In genomic region chr13:34863360-34864135, GRCh38 we compare ENCODE assay signal across 11 cellular contexts.
DNase-seq lines count a peak whose midpoint lies in the region; ATAC-seq and TF ChIP-seq lines count a peak whose summit lies in the region.
"Had no signal": no experiment of that assay in that cellular context is flagged by ENCODE, and none has a peak within 500 bp of the region (broad histone marks: within the 10 kb centered on the region; RNA-seq: fewer than 3 reads in every experiment).

No MANE protein-coding gene starts in this region.

- intact Hi-C loops in Calu3 (cut with micrococcal nuclease; ENCODE audit: unreplicated experiment), result loop anchor here (5.0 to 10.0 kb wide), 2 partner anchors 79 to 699 kb away; partner anchors contain the start of gene NBEA

- H3K4me3 ChIP-seq in brain microvascular endothelial cell (ENCODE audit: low read depth, low read length) (no peak overlapping the region), suprapubic skin (no peak overlapping the region)
- H3K4me3 ChIP-seq: SJSA1 had no signal

- no peak for TF ChIP-seq POLR2A in suprapubic skin (IDR thresholded peaks at IDR 0.05)

- TF ChIP-seq CTCF in Calu3 (IDR thresholded peaks at IDR 0.05; ENCODE audit: unreplicated experiment) (no peak), brain microvascular endothelial cell (IDR thresholded peaks at IDR 0.05; ENCODE audit: low read depth, low read length, missing control alignments) (no peak), mesothelial cell of epicardium (IDR thresholded peaks at IDR 0.05; ENCODE audit: unreplicated experiment) (no peak), suprapubic skin (IDR thresholded peaks at IDR 0.05) (no peak)

- H3K27me3 Mint-ChIP-seq in Calu3 (ENCODE audit: unreplicated experiment), result no peaks in the 10 kb centered on the region
- H3K27me3 Mint-ChIP-seq in mesothelial cell of epicardium (ENCODE audit: low read depth), result no peaks in the 10 kb centered on the region
- H3K27me3 Mint-ChIP-seq: naive B cell had no signal

- H3K27ac ChIP-seq in brain microvascular endothelial cell, result no peak overlapping the region
- no peak overlapping the region for H3K27ac ChIP-seq in suprapubic skin
- H3K27ac ChIP-seq: SJSA1 had no signal

- peak; percentile 58 for DNase-seq in Calu3
- DNase-seq in LHCN-M2 (ENCODE audit: low read depth), result peak; percentile 70
- peak; percentile 82 for DNase-seq in brain microvascular endothelial cell
- no peak for DNase-seq in mesothelial cell of epicardium (ENCODE audit: low spot score in 2 of 2, unreplicated experiment in 2 of 2)
- DNase-seq in suprapubic skin (ENCODE audit: low spot score in 2 of 2), result no peak
- no peak for DNase-seq in pons (ENCODE audit: low spot score)
- no peak for DNase-seq in activated CD8-positive, alpha-beta memory T cell treated with anti-CD3 and anti-CD28 coated beads, Interleukin-2, amount 50 U/mL, for 48 hours
- DNase-seq: activated CD8-positive, alpha-beta memory T cell treated with anti-CD3 and anti-CD28 coated beads for 24 hours; naive B cell had no signal

- no peak for TF ChIP-seq EP300 in suprapubic skin (IDR thresholded peaks at IDR 0.05)

- WGBS in suprapubic skin, result 80% methylated on average over 4 of the region's 4 CpGs

- no peaks in the 10 kb centered on the region for H3K36me3 Mint-ChIP-seq in Calu3 (ENCODE audit: insufficient read depth, unreplicated experiment)
- H3K36me3 Mint-ChIP-seq in mesothelial cell of epicardium, result no peaks in the 10 kb centered on the region
- H3K36me3 Mint-ChIP-seq: naive B cell had no signal

- H3K4me1 Mint-ChIP-seq in Calu3 (ENCODE audit: low read depth, unreplicated experiment) (peaks cover 35% of the 10 kb centered on the region), mesothelial cell of epicardium (peaks cover 42% of the 10 kb centered on the region)
- H3K4me1 Mint-ChIP-seq: naive B cell had no signal

- H3K4me1 ChIP-seq in suprapubic skin, result no peaks in the 10 kb centered on the region
- H3K4me1 ChIP-seq: SJSA1 had no signal

- peak overlapping the region; percentile 90 for H3K27ac Mint-ChIP-seq in Calu3 (ENCODE audit: unreplicated experiment)
- peak overlapping the region; percentile 50 for H3K27ac Mint-ChIP-seq in mesothelial cell of epicardium
- H3K27ac Mint-ChIP-seq: naive B cell had no signal

- H3K9me3 Mint-ChIP-seq in Calu3 (ENCODE audit: low read depth, unreplicated experiment) (no peaks in the 10 kb centered on the region), mesothelial cell of epicardium (no peaks in the 10 kb centered on the region)

- H3K9me3 ChIP-seq in suprapubic skin, result no peaks in the 10 kb centered on the region
- H3K9me3 ChIP-seq: SJSA1 had no signal

- H3K4me3 Mint-ChIP-seq in Calu3 (ENCODE audit: low read depth, unreplicated experiment), result no peak overlapping the region
- no peak overlapping the region for H3K4me3 Mint-ChIP-seq in mesothelial cell of epicardium
- H3K4me3 Mint-ChIP-seq: naive B cell had no signal

- CTCF ChIA-PET in Calu3 (lab: Charles Lee), result interaction anchor here (0.9 to 1.0 kb wide), 2 partner anchors 516 to 928 kb away, joined by 3 read pairs; no protein-coding TSS in a partner anchor

- BruUV-seq in Calu3 (replicated peaks; lab: Mats Ljungman, UMichigan), result no TSS peak

- in situ Hi-C loops in brain microvascular endothelial cell (cut with HindIII; ENCODE audit: low pct_ligation_motif_present, low sequenced_read_pairs), result no loop called here

- H3K36me3 ChIP-seq in brain microvascular endothelial cell (replicated peaks) (no peaks in the 10 kb centered on the region), suprapubic skin (no peaks in the 10 kb centered on the region)
- H3K36me3 ChIP-seq: SJSA1 had no signal

- H3K27me3 ChIP-seq in brain microvascular endothelial cell (replicated peaks) (no peaks in the 10 kb centered on the region), suprapubic skin (no peaks in the 10 kb centered on the region)
- H3K27me3 ChIP-seq: SJSA1 had no signal

- no peak for ATAC-seq in HG03139 (IDR thresholded peaks at IDR 0.05; ENCODE audit: unreplicated experiment)

Comparison
In these comparisons a context has a peak if more than half of its experiments do, and no peak if none do; other contexts are left out.
1. DNase-seq: peak in Calu3 (single experiment), LHCN-M2 (single experiment) and brain microvascular endothelial cell (single experiment); none in mesothelial cell of epicardium (0 of 2), suprapubic skin (0 of 2), pons (single experiment) and activated CD8-positive, alpha-beta memory T cell treated with anti-CD3 and anti-CD28 coated beads, Interleukin-2, amount 50 U/mL, for 48 hours (single experiment).